ENCODE assay signal across 8 cellular contexts in the genomic region with DNA sequence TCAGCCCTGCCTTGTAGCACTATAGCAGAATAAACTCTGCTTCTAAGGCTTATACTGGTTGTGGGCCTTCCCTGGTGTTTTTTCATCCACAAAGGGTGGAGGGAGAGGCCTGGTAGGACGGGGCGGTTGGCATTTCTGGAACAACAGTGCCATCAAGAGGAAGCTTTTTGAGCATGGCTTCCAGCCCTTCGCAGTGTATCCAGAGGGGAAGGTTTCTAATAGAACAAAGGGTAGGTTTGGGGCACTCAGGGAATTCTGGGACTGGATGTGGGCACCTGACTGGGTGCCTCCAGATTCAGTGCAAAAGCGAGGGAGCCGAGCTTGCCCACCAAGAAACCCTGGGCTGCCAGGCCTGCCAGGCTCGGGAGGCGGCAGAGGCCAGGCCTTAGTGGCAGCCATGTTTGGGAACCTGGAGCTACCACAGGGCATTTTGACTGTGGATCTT.
A peak's percentile ranks its signal among the peaks of the same experiment; 100 is the strongest.
DNase-seq lines count a peak whose midpoint lies in the region; ATAC-seq and TF ChIP-seq lines count a peak whose summit lies in the region.

No MANE protein-coding gene starts in this region.

- intact Hi-C loops in activated T-helper 1 cell treated with anti-CD3 and anti-CD28 coated beads, Interleukin-12 subunit alpha, Interleukin-12 subunit beta, Interleukin-2, Interleukin-4 antibody, amounts not matched to agents 30 ng/mL and 10 ng/mL and 1 ng/mL, durations not matched to agents 14 hours and 24 hours and 36 hours (cut with micrococcal nuclease): no loop called here
- intact Hi-C loops in left colon (cut with DNase I, micrococcal nuclease): no loop called here

- no peak for TF ChIP-seq CTCF in foreskin keratinocyte (conservative IDR thresholded peaks at IDR 0.05)

- H3K36me3 Mint-ChIP-seq in activated T-helper 1 cell treated with anti-CD3 and anti-CD28 coated beads, Interleukin-12 subunit alpha, Interleukin-12 subunit beta, Interleukin-2, Interleukin-4 antibody, amounts not matched to agents 30 ng/mL and 10 ng/mL and 1 ng/mL, durations not matched to agents 14 hours and 24 hours and 36 hours (ENCODE audit: low read depth): no peaks in the 10 kb centered on the region

- no peaks in the 10 kb centered on the region for H3K4me1 ChIP-seq in foreskin keratinocyte

- H3K27me3 ChIP-seq in foreskin keratinocyte: no peaks in the 10 kb centered on the region

- no peak overlapping the region for H3K27ac Mint-ChIP-seq in activated T-helper 1 cell treated with anti-CD3 and anti-CD28 coated beads, Interleukin-12 subunit alpha, Interleukin-12 subunit beta, Interleukin-2, Interleukin-4 antibody, amounts not matched to agents 30 ng/mL and 10 ng/mL and 1 ng/mL, durations not matched to agents 14 hours and 24 hours and 36 hours

- no peaks in the 10 kb centered on the region for H3K4me1 Mint-ChIP-seq in activated T-helper 1 cell treated with anti-CD3 and anti-CD28 coated beads, Interleukin-12 subunit alpha, Interleukin-12 subunit beta, Interleukin-2, Interleukin-4 antibody, amounts not matched to agents 30 ng/mL and 10 ng/mL and 1 ng/mL, durations not matched to agents 14 hours and 24 hours and 36 hours (ENCODE audit: low read depth)

- H3K9me3 Mint-ChIP-seq in activated T-helper 1 cell treated with anti-CD3 and anti-CD28 coated beads, Interleukin-12 subunit alpha, Interleukin-12 subunit beta, Interleukin-2, Interleukin-4 antibody, amounts not matched to agents 30 ng/mL and 10 ng/mL and 1 ng/mL, durations not matched to agents 14 hours and 24 hours and 36 hours: no peaks in the 10 kb centered on the region

- no peaks in the 10 kb centered on the region for H3K27me3 Mint-ChIP-seq in activated T-helper 1 cell treated with anti-CD3 and anti-CD28 coated beads, Interleukin-12 subunit alpha, Interleukin-12 subunit beta, Interleukin-2, Interleukin-4 antibody, amounts not matched to agents 30 ng/mL and 10 ng/mL and 1 ng/mL, durations not matched to agents 14 hours and 24 hours and 36 hours (ENCODE audit: insufficient read depth)

- no peak overlapping the region for H3K4me3 Mint-ChIP-seq in activated T-helper 1 cell treated with anti-CD3 and anti-CD28 coated beads, Interleukin-12 subunit alpha, Interleukin-12 subunit beta, Interleukin-2, Interleukin-4 antibody, amounts not matched to agents 30 ng/mL and 10 ng/mL and 1 ng/mL, durations not matched to agents 14 hours and 24 hours and 36 hours

- no peak overlapping the region for H3K27ac ChIP-seq in foreskin keratinocyte

- ATAC-seq in HG02798 (IDR thresholded peaks at IDR 0.05; ENCODE audit: poor library complexity, unreplicated experiment): peak; percentile 85
- peak; percentile 98 for ATAC-seq in left colon
- ATAC-seq in foreskin keratinocyte: no peak

- peak; percentile 24 for DNase-seq in activated T-helper 1 cell treated with Interleukin-2 at 50 U/mL for 16 hours (ENCODE audit: low read depth)
- no peak for DNase-seq in activated T-helper 1 cell treated with anti-CD3 and anti-CD28 coated beads, Interleukin-12 subunit alpha, Interleukin-12 subunit beta, Interleukin-2, Interleukin-4 antibody, amounts not matched to agents 30 ng/mL and 10 ng/mL and 1 ng/mL, durations not matched to agents 14 hours and 24 hours and 36 hours (ENCODE audit: low spot score)
- peak; percentile 45 for DNase-seq in NCI-H146 treated with DMSO at 0.1 percent for 48 hours (lab: John Stamatoyannopoulos, UW; ENCODE audit: unreplicated experiment)
- peak in 51 of 58 donors; percentile 1 to 96 (median 62) for DNase-seq in anterior cingulate cortex (lab: John Stamatoyannopoulos, UW)
- DNase-seq in left colon: peak; percentile 68 to 79
- DNase-seq in 8988T: no peak
- no peak for DNase-seq in foreskin keratinocyte

Comparison
In these comparisons a context has a peak if more than half of its experiments do, and no peak if none do; other contexts are left out.
1. DNase-seq: peak in activated T-helper 1 cell treated with Interleukin-2 at 50 U/mL for 16 hours (single experiment), NCI-H146 treated with DMSO at 0.1 percent for 48 hours (single experiment), anterior cingulate cortex (51 of 58) and left colon (2 of 2); none in activated T-helper 1 cell treated with anti-CD3 and anti-CD28 coated beads, Interleukin-12 subunit alpha, Interleukin-12 subunit beta, Interleukin-2, Interleukin-4 antibody, amounts not matched to agents 30 ng/mL and 10 ng/mL and 1 ng/mL, durations not matched to agents 14 hours and 24 hours and 36 hours (single experiment), 8988T (single experiment) and foreskin keratinocyte (0 of 2).